2 cellular contexts compared by ENCODE assay signal in the genomic region with DNA sequence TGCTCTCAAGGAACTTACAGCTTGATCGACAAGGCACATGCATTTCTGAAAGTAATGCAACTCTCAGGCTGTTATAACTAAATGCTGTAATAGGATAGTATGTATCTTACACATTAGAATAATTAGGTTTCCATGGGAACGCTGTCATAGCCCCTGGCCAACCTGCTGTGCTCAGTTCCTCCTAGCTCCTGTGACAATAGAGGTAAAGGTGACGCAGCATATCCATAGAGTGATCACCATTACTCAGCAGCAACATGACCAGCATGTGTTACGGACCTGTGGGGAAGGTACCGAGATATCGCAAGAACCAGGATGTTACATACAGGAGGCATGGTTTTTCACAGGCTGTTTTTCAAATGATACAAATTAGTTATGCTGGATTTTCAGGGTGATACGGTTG.
TF ChIP-seq lines count a peak whose summit lies in the region.

No MANE protein-coding gene starts in this region.

TF ChIP-seq in GM23338, 12 proteins besides CTCF, POLR2A, EP300 and RAD21:
- TF ChIP-seq, protein P1, sequence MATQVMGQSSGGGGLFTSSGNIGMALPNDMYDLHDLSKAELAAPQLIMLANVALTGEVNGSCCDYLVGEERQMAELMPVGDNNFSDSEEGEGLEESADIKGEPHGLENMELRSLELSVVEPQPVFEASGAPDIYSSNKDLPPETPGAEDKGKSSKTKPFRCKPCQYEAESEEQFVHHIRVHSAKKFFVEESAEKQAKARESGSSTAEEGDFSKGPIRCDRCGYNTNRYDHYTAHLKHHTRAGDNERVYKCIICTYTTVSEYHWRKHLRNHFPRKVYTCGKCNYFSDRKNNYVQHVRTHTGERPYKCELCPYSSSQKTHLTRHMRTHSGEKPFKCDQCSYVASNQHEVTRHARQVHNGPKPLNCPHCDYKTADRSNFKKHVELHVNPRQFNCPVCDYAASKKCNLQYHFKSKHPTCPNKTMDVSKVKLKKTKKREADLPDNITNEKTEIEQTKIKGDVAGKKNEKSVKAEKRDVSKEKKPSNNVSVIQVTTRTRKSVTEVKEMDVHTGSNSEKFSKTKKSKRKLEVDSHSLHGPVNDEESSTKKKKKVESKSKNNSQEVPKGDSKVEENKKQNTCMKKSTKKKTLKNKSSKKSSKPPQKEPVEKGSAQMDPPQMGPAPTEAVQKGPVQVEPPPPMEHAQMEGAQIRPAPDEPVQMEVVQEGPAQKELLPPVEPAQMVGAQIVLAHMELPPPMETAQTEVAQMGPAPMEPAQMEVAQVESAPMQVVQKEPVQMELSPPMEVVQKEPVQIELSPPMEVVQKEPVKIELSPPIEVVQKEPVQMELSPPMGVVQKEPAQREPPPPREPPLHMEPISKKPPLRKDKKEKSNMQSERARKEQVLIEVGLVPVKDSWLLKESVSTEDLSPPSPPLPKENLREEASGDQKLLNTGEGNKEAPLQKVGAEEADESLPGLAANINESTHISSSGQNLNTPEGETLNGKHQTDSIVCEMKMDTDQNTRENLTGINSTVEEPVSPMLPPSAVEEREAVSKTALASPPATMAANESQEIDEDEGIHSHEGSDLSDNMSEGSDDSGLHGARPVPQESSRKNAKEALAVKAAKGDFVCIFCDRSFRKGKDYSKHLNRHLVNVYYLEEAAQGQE (IDR thresholded peaks at IDR 0.05; ENCODE audit: unreplicated experiment), result no peak
- TF ChIP-seq ZNF331 (CRISPR knock-in tag; IDR thresholded peaks at IDR 0.05; ENCODE audit: low read depth), result no peak
- no peak for TF ChIP-seq EZH2phosphoT487 (IDR thresholded peaks at IDR 0.05; ENCODE audit: unreplicated experiment)
- TF ChIP-seq EZH2 (IDR thresholded peaks at IDR 0.05; ENCODE audit: low read depth, unreplicated experiment), result no peak
- no peak for TF ChIP-seq POLR2AphosphoS5 (IDR thresholded peaks at IDR 0.05; ENCODE audit: low read depth)
- no peak for TF ChIP-seq STAT1 (IDR thresholded peaks at IDR 0.05; ENCODE audit: unreplicated experiment)
- TF ChIP-seq NANOG (IDR thresholded peaks at IDR 0.05; ENCODE audit: borderline replicate concordance), result no peak
- TF ChIP-seq ZNF114 (CRISPR knock-in tag; IDR thresholded peaks at IDR 0.05), result no peak
- no peak for TF ChIP-seq CREB1 (CRISPR knock-in tag; IDR thresholded peaks at IDR 0.05; ENCODE audit: low read depth)
- TF ChIP-seq, protein P2, sequence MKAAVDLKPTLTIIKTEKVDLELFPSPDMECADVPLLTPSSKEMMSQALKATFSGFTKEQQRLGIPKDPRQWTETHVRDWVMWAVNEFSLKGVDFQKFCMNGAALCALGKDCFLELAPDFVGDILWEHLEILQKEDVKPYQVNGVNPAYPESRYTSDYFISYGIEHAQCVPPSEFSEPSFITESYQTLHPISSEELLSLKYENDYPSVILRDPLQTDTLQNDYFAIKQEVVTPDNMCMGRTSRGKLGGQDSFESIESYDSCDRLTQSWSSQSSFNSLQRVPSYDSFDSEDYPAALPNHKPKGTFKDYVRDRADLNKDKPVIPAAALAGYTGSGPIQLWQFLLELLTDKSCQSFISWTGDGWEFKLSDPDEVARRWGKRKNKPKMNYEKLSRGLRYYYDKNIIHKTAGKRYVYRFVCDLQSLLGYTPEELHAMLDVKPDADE (IDR thresholded peaks at IDR 0.05), result no peak

TF ChIP-seq in WTC11, 78 proteins besides CTCF, POLR2A, EP300 and RAD21 (continued from another document):
- TF ChIP-seq, protein P3, sequence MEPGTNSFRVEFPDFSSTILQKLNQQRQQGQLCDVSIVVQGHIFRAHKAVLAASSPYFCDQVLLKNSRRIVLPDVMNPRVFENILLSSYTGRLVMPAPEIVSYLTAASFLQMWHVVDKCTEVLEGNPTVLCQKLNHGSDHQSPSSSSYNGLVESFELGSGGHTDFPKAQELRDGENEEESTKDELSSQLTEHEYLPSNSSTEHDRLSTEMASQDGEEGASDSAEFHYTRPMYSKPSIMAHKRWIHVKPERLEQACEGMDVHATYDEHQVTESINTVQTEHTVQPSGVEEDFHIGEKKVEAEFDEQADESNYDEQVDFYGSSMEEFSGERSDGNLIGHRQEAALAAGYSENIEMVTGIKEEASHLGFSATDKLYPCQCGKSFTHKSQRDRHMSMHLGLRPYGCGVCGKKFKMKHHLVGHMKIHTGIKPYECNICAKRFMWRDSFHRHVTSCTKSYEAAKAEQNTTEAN (CRISPR knock-in tag; IDR thresholded peaks at IDR 0.05), result no peak
- TF ChIP-seq CREM (CRISPR knock-in tag; IDR thresholded peaks at IDR 0.05), result no peak
- peak; percentile 21; the same call in 1 of the 2 replicates for TF ChIP-seq NFE2L1 (CRISPR knock-in tag; IDR thresholded peaks at IDR 0.05)
TF ChIP-seq in WTC11: peak in this region for 1.
